19 cellular contexts compared by ENCODE assay signal in the genomic region with DNA sequence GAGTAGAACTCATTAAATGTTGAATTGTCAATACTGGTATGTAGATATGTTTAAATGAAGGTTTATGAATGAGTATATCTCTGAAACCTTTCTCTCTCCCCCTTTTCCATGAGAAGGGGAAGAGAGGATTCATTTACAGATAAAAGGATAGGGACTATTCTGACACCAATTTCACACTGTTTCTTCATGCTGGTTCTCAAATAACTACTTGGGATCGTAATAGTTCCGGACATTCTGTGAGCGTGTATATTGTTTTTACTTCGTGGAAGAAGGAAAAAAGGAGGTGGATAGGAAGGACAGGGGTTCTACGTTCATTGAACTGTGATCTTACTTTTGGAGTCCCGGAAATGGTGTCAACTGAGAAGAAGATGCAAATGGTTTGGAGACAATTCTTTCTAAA.
"Had no signal": no experiment of that assay in that cellular context is flagged by ENCODE, and none has a peak within 500 bp of the region (broad histone marks: within the 10 kb centered on the region; RNA-seq: fewer than 3 reads in every experiment).

No MANE protein-coding gene starts in this region.

- DNase-seq: activated CD4-positive, alpha-beta T cell treated with anti-CD3 and anti-CD28 coated beads for 4 hours; activated CD8-positive, alpha-beta memory T cell treated with anti-CD3 and anti-CD28 coated beads for 24 hours; activated CD8-positive, alpha-beta memory T cell treated with anti-CD3 and anti-CD28 coated beads, Interleukin-2, amount 50 U/mL, for 4 hours; activated effector memory CD4-positive, alpha-beta T cell treated with anti-CD3 and anti-CD28 coated beads, Interleukin-2, amount 50 U/mL, for 16 hours; activated T-cell treated with anti-CD3 and anti-CD28 coated beads, Interleukin-2, amount 50 U/mL, for 4 hours; aorta; brain microvascular endothelial cell; effector memory CD4-positive, alpha-beta T cell; left ventricle myocardium inferior; naive thymus-derived CD4-positive, alpha-beta T cell; retina; sigmoid colon; SW 1271; T-helper 9 cell; testis; trophoblast cell; uterus had no signal

- H3K27ac Mint-ChIP-seq: stimulated activated memory B cell treated with anti-CD40 and anti-IgM and Interleukin-4, amounts not matched to agents 10 μg/mL and 1 μg/mL and 100 μg/mL, for 72 hours; WTC11 had no signal

- H3K36me3 Mint-ChIP-seq: stimulated activated memory B cell treated with anti-CD40 and anti-IgM and Interleukin-4, amounts not matched to agents 10 μg/mL and 1 μg/mL and 100 μg/mL, for 72 hours had no signal

- ATAC-seq: activated T-cell treated with anti-CD3 and anti-CD28 coated beads, Interleukin-2, amount 50 U/mL, for 4 hours; naive thymus-derived CD4-positive, alpha-beta T cell; stimulated activated memory B cell treated with anti-CD40 and anti-IgM and Interleukin-4, amounts not matched to agents 10 μg/mL and 1 μg/mL and 100 μg/mL, for 72 hours; WTC11 had no signal

- H3K27me3 Mint-ChIP-seq: stimulated activated memory B cell treated with anti-CD40 and anti-IgM and Interleukin-4, amounts not matched to agents 10 μg/mL and 1 μg/mL and 100 μg/mL, for 72 hours had no signal

- H3K9me3 Mint-ChIP-seq: stimulated activated memory B cell treated with anti-CD40 and anti-IgM and Interleukin-4, amounts not matched to agents 10 μg/mL and 1 μg/mL and 100 μg/mL, for 72 hours had no signal

- H3K4me3 Mint-ChIP-seq: activated T-cell treated with anti-CD3 and anti-CD28 coated beads, Interleukin-2, amount 50 U/mL, for 4 hours; naive thymus-derived CD4-positive, alpha-beta T cell; stimulated activated memory B cell treated with anti-CD40 and anti-IgM and Interleukin-4, amounts not matched to agents 10 μg/mL and 1 μg/mL and 100 μg/mL, for 72 hours; WTC11 had no signal
